ENCODE assay signal across 11 cellular contexts in genomic region chr3:184815046-184815930, GRCh38. TPM values are rescaled to one million over a fixed set of nuclear protein-coding genes. Genes with fewer than 3 reads are reported as not detected.
A peak's percentile ranks its signal among the peaks of the same experiment; 100 is the strongest.
DNase-seq lines count a peak whose midpoint lies in the region; ATAC-seq and TF ChIP-seq lines count a peak whose summit lies in the region.
"Had no signal": no experiment of that assay in that cellular context is flagged by ENCODE, and none has a peak within 500 bp of the region (broad histone marks: within the 10 kb centered on the region; RNA-seq: fewer than 3 reads in every experiment).

No MANE protein-coding gene starts in this region.

- no peak for ATAC-seq in effector memory CD8-positive, alpha-beta T cell (replicated peaks)

- POLR2A ChIA-PET in HEK293 (lab: Yijun Ruan, JAX) (no interaction called here), RWPE1 (lab: Yijun Ruan, JAX; ENCODE audit: low non-redundant PET) (no interaction called here)

- H3K4me3 ChIP-seq in HEK293 (ENCODE audit: low read depth, low read length) (no peak overlapping the region), kidney epithelial cell (ENCODE audit: low read depth, low read length) (no peak overlapping the region)
- H3K4me3 ChIP-seq: colonic mucosa had no signal

- no peaks in the 10 kb centered on the region for H3K27me3 Mint-ChIP-seq in activated naive CD8-positive, alpha-beta T cell
- no peaks in the 10 kb centered on the region for H3K27me3 Mint-ChIP-seq in effector memory CD8-positive, alpha-beta T cell

- H3K4me1 Mint-ChIP-seq in activated naive CD8-positive, alpha-beta T cell (ENCODE audit: low read depth), result peaks cover 69% of the 10 kb centered on the region
- H3K4me1 Mint-ChIP-seq in effector memory CD8-positive, alpha-beta T cell (ENCODE audit: low read depth in 2 of 2), result peaks cover 28 to 44% of the 10 kb centered on the region in 2 donors

- peak overlapping the region; percentile 69 for H3K27ac Mint-ChIP-seq in activated naive CD8-positive, alpha-beta T cell
- no peak overlapping the region for H3K27ac Mint-ChIP-seq in effector memory CD8-positive, alpha-beta T cell

- CTCF ChIA-PET in HEK293 (lab: Yijun Ruan, JAX), result interaction anchor here (1.9 to 3.0 kb wide), 2 partner anchors 12 to 88 kb away, joined by 7 to 19 read pairs; no protein-coding TSS in a partner anchor
- CTCF ChIA-PET in RWPE1 (lab: Yijun Ruan, JAX), result interaction anchor here (0.6 kb wide), 1 partner anchor 288 kb away, joined by 3 read pairs; no protein-coding TSS in a partner anchor

- peaks cover 0 to 8% of the 10 kb centered on the region in 2 experiments; a peak in 1 of 3 replicates for H3K36me3 ChIP-seq in HEK293 (ENCODE audit: control insufficient read depth in 2 of 2, insufficient read depth in 1 of 2, low read length in 2 of 2)
- no peaks in the 10 kb centered on the region for H3K36me3 ChIP-seq in kidney epithelial cell (ENCODE audit: control insufficient read depth, insufficient read depth, low read length)
- H3K36me3 ChIP-seq: colonic mucosa had no signal

- H3K27ac ChIP-seq in HEK293 (ENCODE audit: extremely low read depth, low read depth, low read length) (no peak overlapping the region), RWPE1 (no peak overlapping the region)
- H3K27ac ChIP-seq: colonic mucosa had no signal

- H3K4me3 Mint-ChIP-seq in activated naive CD8-positive, alpha-beta T cell, result no peak overlapping the region
- no peak overlapping the region for H3K4me3 Mint-ChIP-seq in effector memory CD8-positive, alpha-beta T cell

- DNase-seq in CD1c-positive myeloid dendritic cell (ENCODE audit: extremely low spot score) (peak; percentile 24), kidney epithelial cell (ENCODE audit: low read depth) (peak; percentile 12), DMS153 (lab: John Stamatoyannopoulos, UW) (no peak), NCI-H2196 treated with DMSO at 0.1 percent for 48 hours (lab: John Stamatoyannopoulos, UW; ENCODE audit: unreplicated experiment) (no peak), RWPE1 (ENCODE audit: low spot score) (no peak)
- no peak for DNase-seq in effector memory CD8-positive, alpha-beta T cell
- DNase-seq: activated CD8-positive, alpha-beta memory T cell treated with anti-CD3 and anti-CD28 coated beads for 24 hours; colonic mucosa; NCI-H1417 had no signal

- no peaks in the 10 kb centered on the region for H3K9me3 ChIP-seq in HEK293 (ENCODE audit: control insufficient read depth, insufficient read depth, low read depth, low read length)
- H3K9me3 ChIP-seq: colonic mucosa had no signal

- no peaks in the 10 kb centered on the region for H3K9me3 Mint-ChIP-seq in activated naive CD8-positive, alpha-beta T cell (ENCODE audit: low read depth)
- no peaks in the 10 kb centered on the region for H3K9me3 Mint-ChIP-seq in effector memory CD8-positive, alpha-beta T cell

- no peaks in the 10 kb centered on the region; the same call in 1 of the 2 replicates for H3K4me1 ChIP-seq in HEK293 (ENCODE audit: control insufficient read depth, insufficient read depth, low read length)
- H3K4me1 ChIP-seq: colonic mucosa had no signal

- no peaks in the 10 kb centered on the region for H3K27me3 ChIP-seq in kidney epithelial cell (ENCODE audit: control insufficient read depth, insufficient read depth, low read length)
- H3K27me3 ChIP-seq: colonic mucosa had no signal

- TF ChIP-seq CTCF in HEK293 (tag by site-specific recombination; IDR thresholded peaks at IDR 0.05) (no peak), kidney epithelial cell (IDR thresholded peaks at IDR 0.05; ENCODE audit: insufficient read depth, low read length, poor library complexity, severe bottlenecking) (no peak), RWPE1 (conservative IDR thresholded peaks at IDR 0.05; ENCODE audit: low read depth) (no peak)

- peaks cover 12% of the 10 kb centered on the region for H3K36me3 Mint-ChIP-seq in activated naive CD8-positive, alpha-beta T cell
- H3K36me3 Mint-ChIP-seq in effector memory CD8-positive, alpha-beta T cell (ENCODE audit: insufficient read depth), result peaks cover 11% of the 10 kb centered on the region

TF ChIP-seq in HEK293, 187 proteins besides CTCF, POLR2A, EP300 and RAD21 (continues in another document):
- TF ChIP-seq ZNF660 (tag by site-specific recombination; IDR thresholded peaks at IDR 0.05) (0 out of 2 replicates have a peak, but pooled peaks have one; percentile 19), ZNF629 (tag by site-specific recombination; IDR thresholded peaks at IDR 0.05) (peak; percentile 89), ZNF701 (tag by site-specific recombination; IDR thresholded peaks at IDR 0.05) (no peak), ZNF654 (tag by site-specific recombination; IDR thresholded peaks at IDR 0.05; ENCODE audit: low read depth) (no peak), HIC1 (tag by site-specific recombination; IDR thresholded peaks at IDR 0.05) (0 out of 2 replicates have a peak, but pooled peaks have one; percentile 31), PATZ1 (tag by site-specific recombination; IDR thresholded peaks at IDR 0.05) (no peak), ZNF560 (tag by site-specific recombination; IDR thresholded peaks at IDR 0.05; ENCODE audit: borderline replicate concordance) (no peak), ATF2 (tag by site-specific recombination; IDR thresholded peaks at IDR 0.05; ENCODE audit: low read depth) (peak; percentile 64), IKZF3 (tag by site-specific recombination; IDR thresholded peaks at IDR 0.05) (no peak), ZNF514 (tag by site-specific recombination; IDR thresholded peaks at IDR 0.05) (no peak), ZNF791 (tag by site-specific recombination; IDR thresholded peaks at IDR 0.05) (no peak), TCF7L2 (IDR thresholded peaks at IDR 0.05; ENCODE audit: borderline replicate concordance, low read depth, low read length) (no peak), ZNF645 (tag by site-specific recombination; IDR thresholded peaks at IDR 0.05) (no peak), ZBTB21 (tag by site-specific recombination; IDR thresholded peaks at IDR 0.05) (peak; percentile 84)

RNA-seq across cellular contexts. Expression of gene VPS8, which starts 3.3 kb away (rescaled TPM):
- 31.9 and 57.3 TPM in 2 replicates for total RNA-seq in kidney epithelial cell

Comparison
In these comparisons a context has a peak if more than half of its experiments do, and no peak if none do; other contexts are left out.
1. DNase-seq: peak in CD1c-positive myeloid dendritic cell (single experiment) and kidney epithelial cell (single experiment); none in DMS153 (single experiment), NCI-H2196 treated with DMSO at 0.1 percent for 48 hours (single experiment), RWPE1 (single experiment) and effector memory CD8-positive, alpha-beta T cell (0 of 3).